In genomic region chr11:67806728-67807127, GRCh38 we compare ENCODE assay signal across 8 cellular contexts.
A peak's percentile ranks its signal among the peaks of the same experiment; 100 is the strongest.
DNase-seq lines count a peak whose midpoint lies in the region; ATAC-seq and TF ChIP-seq lines count a peak whose summit lies in the region.
"Not testable (repeated sequence)": the region's sequence is repeated elsewhere in the genome, so short reads cannot be mapped to it uniquely, and the experiment has no call there.

No MANE protein-coding gene starts in this region.

- H3K9me3 Mint-ChIP-seq in Calu3 (ENCODE audit: low read depth, unreplicated experiment); activated T-cell treated with anti-CD3 and anti-CD28 coated beads, Interleukin-2, amount 50 U/mL, for 4 hours; dendritic cell treated with granulocyte-macrophage colony-stimulating factor and Interleukin-4, amounts not matched to agents 40 ng/mL and 50 ng/mL, for 4 days: not testable (repeated sequence)

- H4K20me1 ChIP-seq in Loucy (ENCODE audit: insufficient read depth, low read length, poor library complexity, severe bottlenecking) = not testable (repeated sequence)

- CTCF ChIA-PET in Calu3 (lab: Charles Lee) = interaction anchor here (0.6 kb wide), 1 partner anchor 14 kb away, joined by 3 read pairs; no protein-coding TSS in a partner anchor

- H3K36me3 Mint-ChIP-seq in Calu3 (ENCODE audit: insufficient read depth, unreplicated experiment) = peaks cover 22% of the 10 kb centered on the region
- H3K36me3 Mint-ChIP-seq in activated T-cell treated with anti-CD3 and anti-CD28 coated beads, Interleukin-2, amount 50 U/mL, for 4 hours (ENCODE audit: insufficient read depth); dendritic cell treated with granulocyte-macrophage colony-stimulating factor and Interleukin-4, amounts not matched to agents 40 ng/mL and 50 ng/mL, for 4 days (ENCODE audit: low read depth): not testable (repeated sequence)

- DNase-seq in Calu3; Peyer's patch; activated T-cell treated with anti-CD3 and anti-CD28 coated beads, Interleukin-2, amount 50 U/mL, for 4 hours; uterus: not testable (repeated sequence)

- intact Hi-C loops in Calu3 (cut with micrococcal nuclease; ENCODE audit: unreplicated experiment); dendritic cell treated with granulocyte-macrophage colony-stimulating factor and Interleukin-4, amounts not matched to agents 40 ng/mL and 50 ng/mL, for 4 days (cut with micrococcal nuclease); uterus (cut with DNase I; ENCODE audit: low total_unique reads): not testable (repeated sequence)

- peak overlapping the region; percentile 72 for H3K4me2 ChIP-seq in Loucy (ENCODE audit: low read depth, low read length, poor library complexity, severe bottlenecking)

- peak overlapping the region in 3 of 4 donors; percentile 89 to 91 (median 91) for H3K27ac ChIP-seq in Peyer's patch
- H3K27ac ChIP-seq in iPS-20b (ENCODE audit: low read length) = not testable (repeated sequence)
- H3K27ac ChIP-seq in uterus = peak overlapping the region; percentile 87 to 90

- not testable (repeated sequence) for H3F3A ChIP-seq in Loucy (ENCODE audit: low read depth)

- H3K9me2 ChIP-seq in Loucy (replicated peaks; ENCODE audit: low read depth, low read length) = not testable (repeated sequence)

- peak overlapping the region; percentile 39 for H3K9ac ChIP-seq in Loucy (ENCODE audit: low read depth, low read length, poor library complexity, severe bottlenecking)
- H3K9ac ChIP-seq in iPS-20b (ENCODE audit: low read depth, low read length) = peak overlapping the region; percentile 64; the same call in 1 of the 2 replicates

- H3K4me3 ChIP-seq in Loucy (ENCODE audit: low read length, poor library complexity, severe bottlenecking) = peak overlapping the region; percentile 73
- H3K4me3 ChIP-seq in Peyer's patch = peak overlapping the region in 2 of 4 donors; percentile 65 to 89
- H3K4me3 ChIP-seq in iPS-20b (ENCODE audit: low read length) = peak overlapping the region; percentile 72; the same call in 1 of the 2 replicates
- not testable (repeated sequence) for H3K4me3 ChIP-seq in neuron (ENCODE audit: low read length)
- H3K4me3 ChIP-seq in uterus = peak overlapping the region; percentile 49 to 65

- ATAC-seq in activated T-cell treated with anti-CD3 and anti-CD28 coated beads, Interleukin-2, amount 50 U/mL, for 4 hours = not testable (repeated sequence)

- peaks cover 24% of the 10 kb centered on the region for H3K27me3 Mint-ChIP-seq in Calu3 (ENCODE audit: unreplicated experiment)
- not testable (repeated sequence) for H3K27me3 Mint-ChIP-seq in activated T-cell treated with anti-CD3 and anti-CD28 coated beads, Interleukin-2, amount 50 U/mL, for 4 hours (ENCODE audit: low read depth)
- peaks cover 38% of the 10 kb centered on the region for H3K27me3 Mint-ChIP-seq in dendritic cell treated with granulocyte-macrophage colony-stimulating factor and Interleukin-4, amounts not matched to agents 40 ng/mL and 50 ng/mL, for 4 days

- H3K79me2 ChIP-seq in Loucy (ENCODE audit: insufficient read depth, low read length) = not testable (repeated sequence)

- not testable (repeated sequence) for TF ChIP-seq POLR2A in Peyer's patch (IDR thresholded peaks at IDR 0.05); uterus (IDR thresholded peaks at IDR 0.05)

- H3K4me3 Mint-ChIP-seq in Calu3 (ENCODE audit: low read depth, unreplicated experiment) = peak overlapping the region; percentile 76
- H3K4me3 Mint-ChIP-seq in activated T-cell treated with anti-CD3 and anti-CD28 coated beads, Interleukin-2, amount 50 U/mL, for 4 hours = peak overlapping the region; percentile 87
- peak overlapping the region; percentile 90 for H3K4me3 Mint-ChIP-seq in dendritic cell treated with granulocyte-macrophage colony-stimulating factor and Interleukin-4, amounts not matched to agents 40 ng/mL and 50 ng/mL, for 4 days

- not testable (repeated sequence) for H3K4me1 ChIP-seq in Loucy (ENCODE audit: insufficient read depth, low read length, poor library complexity, severe bottlenecking); iPS-20b (ENCODE audit: insufficient read depth, low read length); neuron (ENCODE audit: insufficient read depth, low read length); uterus
- H3K4me1 ChIP-seq in Peyer's patch = peaks cover 0 to 11% (median 0%) of the 10 kb centered on the region in 4 donors

- H3K27me3 ChIP-seq in Loucy (ENCODE audit: insufficient read depth, low read length, poor library complexity, severe bottlenecking); Peyer's patch; iPS-20b (ENCODE audit: insufficient read depth, low read length); neuron (ENCODE audit: insufficient read depth, low read length); uterus: not testable (repeated sequence)

- not testable (repeated sequence) for TF ChIP-seq CTCF in Calu3 (IDR thresholded peaks at IDR 0.05; ENCODE audit: unreplicated experiment); Loucy (conservative IDR thresholded peaks at IDR 0.05; ENCODE audit: low read length); Peyer's patch (IDR thresholded peaks at IDR 0.05); uterus (IDR thresholded peaks at IDR 0.05)

- not testable (repeated sequence) for H3K27ac Mint-ChIP-seq in Calu3 (ENCODE audit: unreplicated experiment)
- H3K27ac Mint-ChIP-seq in dendritic cell treated with granulocyte-macrophage colony-stimulating factor and Interleukin-4, amounts not matched to agents 40 ng/mL and 50 ng/mL, for 4 days = peak overlapping the region; percentile 99

- H3K9me3 ChIP-seq in Loucy (ENCODE audit: insufficient read depth, low read depth, low read length); Peyer's patch; iPS-20b (ENCODE audit: insufficient read depth, low read depth, low read length); neuron (ENCODE audit: low read length); uterus: not testable (repeated sequence)

- H3K4me1 Mint-ChIP-seq in Calu3 (ENCODE audit: low read depth, unreplicated experiment) = peaks cover 27% of the 10 kb centered on the region
- peaks cover 11% of the 10 kb centered on the region for H3K4me1 Mint-ChIP-seq in activated T-cell treated with anti-CD3 and anti-CD28 coated beads, Interleukin-2, amount 50 U/mL, for 4 hours (ENCODE audit: low read depth)
- H3K4me1 Mint-ChIP-seq in dendritic cell treated with granulocyte-macrophage colony-stimulating factor and Interleukin-4, amounts not matched to agents 40 ng/mL and 50 ng/mL, for 4 days (ENCODE audit: low read depth) = peaks cover 19% of the 10 kb centered on the region

- not testable (repeated sequence) for H3K36me3 ChIP-seq in Loucy (ENCODE audit: insufficient read depth, low read length); Peyer's patch; iPS-20b (ENCODE audit: insufficient read depth, low read depth, low read length); neuron (ENCODE audit: insufficient read depth, low read length); uterus

- not testable (repeated sequence) for BruUV-seq in Calu3 (replicated peaks; lab: Mats Ljungman, UMichigan)

- H2AFZ ChIP-seq in Loucy (ENCODE audit: low read length) (peak overlapping the region; percentile 64; the same call in 1 of the 2 replicates), neuron (ENCODE audit: low read depth, low read length) (peak overlapping the region; percentile 48)
